In genomic region chr6:17580518-17581048, GRCh38 we compare ENCODE assay signal across 8 cellular contexts. TPM values are rescaled to one million over a fixed set of nuclear protein-coding genes. Genes with fewer than 3 reads are reported as not detected.
A peak's percentile ranks its signal among the peaks of the same experiment; 100 is the strongest.
DNase-seq lines count a peak whose midpoint lies in the region; ATAC-seq and TF ChIP-seq lines count a peak whose summit lies in the region.

No MANE protein-coding gene starts in this region.

- intact Hi-C loops in colonic mucosa (cut with DNase I) (loop anchor here (5.0 to 10.0 kb wide), 3 partner anchors 116 to 298 kb away; partner anchors contain the start of gene RBM24), testis (cut with DNase I; ENCODE audit: low total_unique reads) (loop anchor here (10.0 kb wide), 1 partner anchor 426 kb away; no protein-coding TSS in a partner anchor)

- 8 to 22% methylated on average over 31 to 37 of the region's 53 CpGs for WGBS in testis, 2 donors

- DNase-seq in RWPE2 (ENCODE audit: low spot score): no peak
- no peak for DNase-seq in colonic mucosa
- peak; percentile 27 for DNase-seq in medulla oblongata (ENCODE audit: extremely low spot score)
- DNase-seq in testis: peak; percentile 29
- no peak for DNase-seq in HCEC 1CT
- DNase-seq in D341Med (ENCODE audit: low spot score): no peak

- no peak for TF ChIP-seq POLR2A in testis (IDR thresholded peaks at IDR 0.05)

- no peaks in the 10 kb centered on the region for H3K9me3 ChIP-seq in RWPE2 (ENCODE audit: severe bottlenecking)
- H3K9me3 ChIP-seq in colonic mucosa: no peaks in the 10 kb centered on the region
- H3K9me3 ChIP-seq in testis: no peaks in the 10 kb centered on the region

- ATAC-seq in GM19395 (IDR thresholded peaks at IDR 0.05; ENCODE audit: unreplicated experiment) (peak; percentile 78), RWPE2 (ENCODE audit: low read depth) (peak; percentile 83), GM21526 (IDR thresholded peaks at IDR 0.05; ENCODE audit: low FRiP score, unreplicated experiment) (no peak)

- no peaks in the 10 kb centered on the region for H3K36me3 ChIP-seq in RWPE2 (ENCODE audit: low read depth)
- H3K36me3 ChIP-seq in colonic mucosa: no peaks in the 10 kb centered on the region
- no peaks in the 10 kb centered on the region for H3K36me3 ChIP-seq in testis (ENCODE audit: low read depth, missing control alignments)

- H3K27me3 ChIP-seq in RWPE2 (ENCODE audit: insufficient read depth, poor library complexity, severe bottlenecking) (no peaks in the 10 kb centered on the region), colonic mucosa (no peaks in the 10 kb centered on the region), testis (no peaks in the 10 kb centered on the region)

- peak overlapping the region in 1 of 2 donors; percentile 46 for H3K9ac ChIP-seq in colonic mucosa (ENCODE audit: low read depth in 2 of 2, low read length in 2 of 2)

- peak overlapping the region; percentile 57 for H3K4me3 ChIP-seq in RWPE2 (ENCODE audit: severe bottlenecking)
- H3K4me3 ChIP-seq in colonic mucosa: peak overlapping the region; percentile 42
- peak overlapping the region; percentile 60 to 67 for H3K4me3 ChIP-seq in testis

- no peak for TF ChIP-seq CTCF in RWPE2 (IDR thresholded peaks at IDR 0.05; ENCODE audit: poor library complexity, severe bottlenecking)
- TF ChIP-seq CTCF in colonic mucosa (IDR thresholded peaks at IDR 0.05): no peak
- no peak for TF ChIP-seq CTCF in testis (IDR thresholded peaks at IDR 0.05)

- H3K27ac ChIP-seq in RWPE2 (ENCODE audit: poor library complexity, severe bottlenecking) (peak overlapping the region; percentile 50), colonic mucosa (no peak overlapping the region), testis (peak overlapping the region; percentile 50 to 73)

- H3K4me1 ChIP-seq in RWPE2 (ENCODE audit: insufficient read depth, poor library complexity, severe bottlenecking): peaks cover 2% of the 10 kb centered on the region
- H3K4me1 ChIP-seq in colonic mucosa: peaks cover 4% of the 10 kb centered on the region
- H3K4me1 ChIP-seq in testis: peaks cover 3% of the 10 kb centered on the region

RNA-seq across cellular contexts. Expression of gene FAM8A1, which starts 19.5 kb away (rescaled TPM):
- 10 to 100 TPM; 23.6 to 47.9 TPM for total RNA-seq in colonic mucosa
- 10 to 100 TPM; 26.8 to 36.7 TPM for total RNA-seq in testis
- polyA plus RNA-seq in testis (ENCODE audit: insufficient read depth, low read depth, low replicate concordance): 39.7 TPM

Comparison
In these comparisons a context has a peak if more than half of its experiments do, and no peak if none do; other contexts are left out.
1. DNase-seq: peak in medulla oblongata (single experiment) and testis (single experiment); none in RWPE2 (single experiment), colonic mucosa (single experiment), HCEC 1CT (single experiment) and D341Med (single experiment).
2. Peak in every context shown above with its lines, with median percentiles within 50 percentile points of each other: H3K4me3 ChIP-seq.